Comparison of ENCODE assay signal across 13 cellular contexts in genomic region chr17:55430531-55431228, GRCh38. TPM values are rescaled to one million over a fixed set of nuclear protein-coding genes. Genes with fewer than 3 reads are reported as not detected.
DNase-seq lines count a peak whose midpoint lies in the region; ATAC-seq, FAIRE-seq and TF ChIP-seq lines count a peak whose summit lies in the region.
"Had no signal": no experiment of that assay in that cellular context is flagged by ENCODE, and none has a peak within 500 bp of the region (broad histone marks: within the 10 kb centered on the region; RNA-seq: fewer than 3 reads in every experiment).

No MANE protein-coding gene starts in this region.

- SMC1A ChIA-PET in GM12878 (lab: Charles Lee; ENCODE audit: uncharacterized antibody, unreplicated experiment) = interaction anchor here (0.7 to 17.7 kb wide), 8 partner anchors 9 to 74 kb away, joined by 3 to 359 read pairs (median 4); partner anchors contain the start of gene MMD

- CTCF ChIA-PET in A549 (lab: Yijun Ruan, JAX) (interaction anchor here (0.5 to 1.7 kb wide), 5 partner anchors 10 to 147 kb away, joined by 3 to 4 read pairs (median 3); no protein-coding TSS in a partner anchor), IMR-90 (lab: Yijun Ruan, JAX) (interaction anchor here (1.0 kb wide), 1 partner anchor 45 kb away, joined by 3 read pairs; no protein-coding TSS in a partner anchor), GM12878 (lab: Yijun Ruan, JAX) (no interaction called here), Calu3 (lab: Charles Lee) (interaction anchor here (0.7 kb wide), 1 partner anchor 45 kb away, joined by 3 read pairs; no protein-coding TSS in a partner anchor)

- intact Hi-C loops in IMR-90 (cut with micrococcal nuclease) = no loop called here
- intact Hi-C loops in GM12878 (cut with micrococcal nuclease; ENCODE audit: unreplicated experiment) = no loop called here
- intact Hi-C loops in mucosa of descending colon (cut with DNase I, micrococcal nuclease) = no loop called here
- intact Hi-C loops in Calu3 (cut with micrococcal nuclease; ENCODE audit: unreplicated experiment) = loop anchor here (5.0 kb wide), 1 partner anchor 67 kb away; no protein-coding TSS in a partner anchor

- in situ Hi-C loops in IMR-90 (cut with MboI; ENCODE audit: low sequenced_read_pairs) = no loop called here
- in situ Hi-C loops in GM12878 (cut with MboI) = no loop called here

- H3K9me1 ChIP-seq in IMR-90 (ENCODE audit: insufficient read depth, low read length) = peaks cover 4% of the 10 kb centered on the region; the same call in 1 of the 2 replicates

- H3K9ac ChIP-seq in IMR-90 (ENCODE audit: low read depth, low read length) (no peak overlapping the region), GM12878 (ENCODE audit: control insufficient read depth, insufficient read depth, low read length) (no peak overlapping the region)

- H4K20me1 ChIP-seq in IMR-90 (ENCODE audit: insufficient read depth, low read length) (peaks cover 4% of the 10 kb centered on the region; the same call in 1 of the 2 replicates), GM12878 (ENCODE audit: control insufficient read depth, insufficient read depth) (no peaks in the 10 kb centered on the region)

- H3K27ac Mint-ChIP-seq in Calu3 (ENCODE audit: unreplicated experiment) = no peak overlapping the region

- no peak overlapping the region; the same call in 1 of the 2 replicates for H3K18ac ChIP-seq in IMR-90 (ENCODE audit: low read depth, low read length)

- FAIRE-seq in A549 (lab: Jason Lieb, UNC) (no peak), GM12878 (lab: Jason Lieb, UNC) (no peak)
- FAIRE-seq: colon had no signal

- no peak overlapping the region for H4K91ac ChIP-seq in IMR-90 (ENCODE audit: insufficient read depth, low read depth, low read length)

- ATAC-seq in A549 (no peak), IMR-90 (ENCODE audit: low read depth) (no peak), GM12878 (no peak), mucosa of descending colon (peak; percentile 29), GM18907 (IDR thresholded peaks at IDR 0.05; ENCODE audit: unreplicated experiment) (no peak)

- H3K56ac ChIP-seq in IMR-90 (ENCODE audit: extremely low read depth, insufficient read depth, low read length) = no peak overlapping the region

- TF ChIP-seq POLR2A in A549 (IDR thresholded peaks at IDR 0.05; ENCODE audit: low read length) = no peak
- no peak for TF ChIP-seq POLR2A in IMR-90 (IDR thresholded peaks at IDR 0.05; ENCODE audit: low read depth, low read length)
- TF ChIP-seq POLR2A in GM12878 (IDR thresholded peaks at IDR 0.05; ENCODE audit: low read depth, low read length) = no peak

- H3K9me3 ChIP-seq in A549 (no peaks in the 10 kb centered on the region), IMR-90 (ENCODE audit: control insufficient read depth, insufficient read depth, low read length) (no peaks in the 10 kb centered on the region), GM12878 (replicated peaks; ENCODE audit: control insufficient read depth, insufficient read depth, low read length) (no peaks in the 10 kb centered on the region), mucosa of descending colon (no peaks in the 10 kb centered on the region)
- H3K9me3 ChIP-seq: MG63 had no signal

- H4K8ac ChIP-seq in IMR-90 (ENCODE audit: low read depth in 2 of 2, low read length in 2 of 2) = no peak overlapping the region

- peak in 1 of 2 experiments; percentile 50 for DNase-seq in A549 (ENCODE audit: low read depth in 1 of 2, low spot score in 1 of 2)
- no peak for DNase-seq in IMR-90
- no peak for DNase-seq in GM12878 (ENCODE audit: low read depth, low spot score)
- DNase-seq in mucosa of descending colon = peak in 1 of 3 donors; percentile 25
- DNase-seq in cerebellar nuclear complex (lab: John Stamatoyannopoulos, UW) = no peak
- DNase-seq in Calu3 = no peak
- DNase-seq in islet precursor cell = no peak
- DNase-seq: MG63, naive B cell, NCI-H345, SHP77 treated with DMSO at 0.1 percent for 48 hours had no signal

- H2BK20ac ChIP-seq in IMR-90 (ENCODE audit: low read depth, low read length) = no peak overlapping the region

- no peak overlapping the region for H2AK9ac ChIP-seq in IMR-90 (replicated peaks; ENCODE audit: low read depth, low read length, poor library complexity)

- H3K27me3 ChIP-seq in IMR-90 (ENCODE audit: control insufficient read depth, insufficient read depth, low read length) = no peaks in the 10 kb centered on the region
- no peaks in the 10 kb centered on the region for H3K27me3 ChIP-seq in GM12878 (replicated peaks in 1 of 2; ENCODE audit: control insufficient read depth in 2 of 2, insufficient read depth in 2 of 2, low read length in 1 of 2)

- no peaks in the 10 kb centered on the region for H3K36me3 ChIP-seq in IMR-90 (ENCODE audit: control insufficient read depth, insufficient read depth, low read length)
- H3K36me3 ChIP-seq in GM12878 (ENCODE audit: control insufficient read depth in 2 of 2, insufficient read depth in 2 of 2, low read length in 1 of 2) = no peaks in the 10 kb centered on the region
- H3K36me3 ChIP-seq in mucosa of descending colon (ENCODE audit: low read depth) = no peaks in the 10 kb centered on the region
- H3K36me3 ChIP-seq: MG63 had no signal

- TF ChIP-seq EP300 in A549 (IDR thresholded peaks at IDR 0.05) (no peak), GM12878 (IDR thresholded peaks at IDR 0.05; ENCODE audit: borderline replicate concordance in 1 of 2, control insufficient read depth in 1 of 2, low read depth in 2 of 2, low read length in 2 of 2) (no peak)

- WGBS in A549 (ENCODE audit: missing lambda C conversion rate) = 66% methylated on average over 4 of the region's 4 CpGs
- 100% methylated on average over 1 of the region's 4 CpGs; no CpG with 5 or more reads in 1 of the 2 experiments for WGBS in IMR-90 (ENCODE audit: extremely low coverage in 2 of 2, insufficient read length in 1 of 2), 2 experiments
- WGBS in GM12878 (ENCODE audit: insufficient coverage, insufficient replicate concordance, low lambda C conversion rate, missing lambda C conversion rate) = 95% methylated on average over 4 of the region's 4 CpGs

- no peaks in the 10 kb centered on the region for H3K79me2 ChIP-seq in GM12878 (ENCODE audit: control insufficient read depth, insufficient read depth, low read length)

- no peaks in the 10 kb centered on the region for H3K36me3 Mint-ChIP-seq in Calu3 (ENCODE audit: insufficient read depth, unreplicated experiment)
- H3K36me3 Mint-ChIP-seq: naive B cell had no signal

- H3K4me3 Mint-ChIP-seq in Calu3 (ENCODE audit: low read depth, unreplicated experiment) = no peak overlapping the region
- H3K4me3 Mint-ChIP-seq: naive B cell had no signal

- no peak overlapping the region for H2AK5ac ChIP-seq in IMR-90 (ENCODE audit: low read depth, low read length)

- H3K27ac ChIP-seq in A549 (peak overlapping the region; percentile 40 to 86), IMR-90 (ENCODE audit: insufficient read depth, low read length) (no peak overlapping the region), GM12878 (ENCODE audit: control insufficient read depth, insufficient read depth) (peak overlapping the region; percentile 30; the same call in 1 of the 2 replicates)

- H3K4me1 Mint-ChIP-seq in Calu3 (ENCODE audit: low read depth, unreplicated experiment) = peaks cover 42% of the 10 kb centered on the region

- no peaks in the 10 kb centered on the region for H3K27me3 Mint-ChIP-seq in Calu3 (ENCODE audit: unreplicated experiment)

- H3K4me3 ChIP-seq in A549 (no peak overlapping the region), IMR-90 (ENCODE audit: insufficient read depth, low read depth, low read length) (no peak overlapping the region), GM12878 (no peak overlapping the region), mucosa of descending colon (no peak overlapping the region)
- H3K4me3 ChIP-seq: MG63 had no signal

- no peak for TF ChIP-seq RAD21 in A549 (conservative IDR thresholded peaks at IDR 0.05 in 1 of 2, IDR thresholded peaks at IDR 0.05 in 1 of 2)
- TF ChIP-seq RAD21 in IMR-90 (IDR thresholded peaks at IDR 0.05; ENCODE audit: low read length) = no peak
- no peak for TF ChIP-seq RAD21 in GM12878 (IDR thresholded peaks at IDR 0.05; ENCODE audit: insufficient read depth, low read depth, low read length)

- no peak overlapping the region for H2AFZ ChIP-seq in IMR-90 (replicated peaks; ENCODE audit: low read length, poor library complexity)
- no peak overlapping the region; the same call in 1 of the 2 replicates for H2AFZ ChIP-seq in GM12878 (ENCODE audit: control insufficient read depth, low read depth, low read length)

- H3K4me2 ChIP-seq in A549 (peak overlapping the region; percentile 32), IMR-90 (ENCODE audit: low read depth, low read length) (no peak overlapping the region), GM12878 (ENCODE audit: control insufficient read depth, insufficient read depth) (no peak overlapping the region)

- H3K23ac ChIP-seq in IMR-90 (ENCODE audit: low read depth, low read length) = no peak overlapping the region

- H3K79me1 ChIP-seq in IMR-90 (ENCODE audit: low read depth in 1 of 2, low read length in 2 of 2) = no peaks in the 10 kb centered on the region

- no peak for TF ChIP-seq CTCF in A549 (IDR thresholded peaks at IDR 0.05)
- no peak for TF ChIP-seq CTCF in IMR-90 (conservative IDR thresholded peaks at IDR 0.05; ENCODE audit: low read depth, low read length)
- no peak for TF ChIP-seq CTCF in GM12878 (IDR thresholded peaks at IDR 0.05 in 2 of 3, conservative IDR thresholded peaks at IDR 0.05 in 1 of 3; ENCODE audit: control insufficient read depth in 2 of 3, extremely low read depth in 1 of 3, insufficient read depth in 1 of 3, low read depth in 3 of 3, low read length in 3 of 3)
- no peak for TF ChIP-seq CTCF in mucosa of descending colon (IDR thresholded peaks at IDR 0.05)
- TF ChIP-seq CTCF in Calu3 (IDR thresholded peaks at IDR 0.05; ENCODE audit: unreplicated experiment) = no peak

- no peak overlapping the region for H2BK120ac ChIP-seq in IMR-90 (ENCODE audit: low read depth, low read length)

- no peaks in the 10 kb centered on the region for H3K9me3 Mint-ChIP-seq in Calu3 (ENCODE audit: low read depth, unreplicated experiment)

- H2BK15ac ChIP-seq in IMR-90 (ENCODE audit: low read depth, low read length) = no peak overlapping the region

- POLR2A ChIA-PET in A549 (lab: Yijun Ruan, JAX) (interaction anchor here (0.9 kb wide), 1 partner anchor 9 kb away, joined by 3 read pairs; the partner anchor contains the start of gene MMD), IMR-90 (lab: Charles Lee; ENCODE audit: unreplicated experiment) (no interaction called here), GM12878 (lab: Charles Lee) (interaction anchor here (2.5 to 3.5 kb wide), 2 partner anchors 11 to 15 kb away, joined by 6 to 19 read pairs; partner anchors contain the start of gene MMD)

- peaks cover 56% of the 10 kb centered on the region for H3K4me1 ChIP-seq in A549
- H3K4me1 ChIP-seq in IMR-90 (ENCODE audit: control insufficient read depth, insufficient read depth, low read length) = peaks cover 20% of the 10 kb centered on the region
- H3K4me1 ChIP-seq in GM12878 (ENCODE audit: control insufficient read depth, insufficient read depth, low read length) = peaks cover 34% of the 10 kb centered on the region
- peaks cover 25% of the 10 kb centered on the region for H3K4me1 ChIP-seq in mucosa of descending colon (ENCODE audit: low read depth)

- no peak overlapping the region for H2BK5ac ChIP-seq in IMR-90 (ENCODE audit: low read depth, low read length, poor library complexity, severe bottlenecking)

- no peak overlapping the region for H4K5ac ChIP-seq in IMR-90 (ENCODE audit: low read depth, low read length)

- H3K4ac ChIP-seq in IMR-90 (ENCODE audit: low read depth, low read length) = peak overlapping the region; percentile 27; the same call in 1 of the 2 replicates

- dilution Hi-C loops in IMR-90 (cut with HindIII; ENCODE audit: low sequenced_read_pairs, unreplicated experiment) = no loop called here

- RAD21 ChIA-PET in GM12878 (lab: Charles Lee; ENCODE audit: unreplicated experiment) = no interaction called here

- BruUV-seq in IMR-90 (replicated peaks; lab: Mats Ljungman, UMichigan) (no TSS peak), GM12878 (replicated peaks; lab: Mats Ljungman, UMichigan) (no TSS peak), Calu3 (replicated peaks; lab: Mats Ljungman, UMichigan) (no TSS peak)

- no peak overlapping the region for H3K14ac ChIP-seq in IMR-90 (replicated peaks; ENCODE audit: low read depth, low read length)

RNA-seq across cellular contexts. Expression of gene MMD, which starts 9.0 kb away (rescaled TPM):
- polyA plus RNA-seq in A549 (2011; rRNA removed) (50.9 and 54.7 TPM in 2 replicates), A549 (2017; fragmentation: RNase III; extraction: RNeasy Plus Mini Kit Qiagen cat#74134 plus additional on column Dnase treatment) (16.9 to 25.9 TPM (median 22.5 TPM) in 3 replicates), IMR-90 (2012; rRNA removed) (5.7 and 6.3 TPM in 2 replicates), GM12878 (2011; rRNA removed) (46.7 and 53.5 TPM in 2 replicates), GM12878 (2014; fragmentation: Illumina TruSeq; extraction: Trizol) (22.1 and 29.2 TPM in 2 replicates), GM12878 (2014; fragmentation: Nextera tagmentation; extraction: Ambion mirVana) (10 to 100 TPM in 1 of 2 experiments, 1 to 10 TPM in 1; 8.0 to 12.1 TPM), GM12878 (2014; rRNA removed) (20.3 and 22.8 TPM in 2 replicates), GM12878 (2016; fragmentation: Nextera tagmentation; extraction: Ambion mirVana) (10 to 100 TPM; 23.0 to 24.0 TPM)
- polyA plus RNA-seq in A549 (2012; cell fraction: cytosol; rRNA removed) = 15.3 and 22.2 TPM in 2 replicates
- polyA plus RNA-seq in A549 (2012; cell fraction: nucleus; rRNA removed) = 8.6 and 12.5 TPM in 2 replicates
- 24.2 and 38.4 TPM in 2 replicates for polyA minus RNA-seq in A549 (2011; rRNA and poly(A)+ RNA removed)
- total RNA-seq in IMR-90 (2012; rRNA removed) (7.0 and 11.9 TPM in 2 replicates), GM12878 (2014; rRNA removed) (22.6 and 28.8 TPM in 2 replicates), GM12878 (2014; rRNA removed; fragmentation: Illumina TruSeq; extraction: Trizol) (18.6 and 20.6 TPM in 2 replicates), GM12878 (2021) (24.2 and 25.2 TPM in 2 replicates), mucosa of descending colon (10 to 100 TPM; 10.3 to 22.8 (median 14.7) TPM), Calu3 (2022) (10.2 and 19.2 TPM in 2 replicates)
- 2.9 and 5.0 TPM in 2 replicates for polyA plus RNA-seq in IMR-90 (2012; cell fraction: cytosol; rRNA removed)
- 3.4 and 4.4 TPM in 2 replicates for polyA plus RNA-seq in IMR-90 (2012; cell fraction: nucleus; rRNA removed; ENCODE audit: low replicate concordance)
- total RNA-seq in GM12878 (2013; cell fraction: nucleolus; rRNA removed) = 88.8 and 95.5 TPM in 2 replicates
- polyA plus RNA-seq in GM12878 (2011; ENCODE audit: low read depth) = 5.1 TPM
- polyA plus RNA-seq in GM12878 (2011; cell fraction: cytosol; rRNA removed) = 19.0 and 23.0 TPM in 2 replicates
- polyA plus RNA-seq in GM12878 (2011; cell fraction: nucleus; rRNA removed) = 23.6 and 27.5 TPM in 2 replicates
- 9.9 and 10.8 TPM in 2 replicates for polyA plus RNA-seq in GM12878 (2012)
- polyA minus RNA-seq in GM12878 (2011; rRNA and poly(A)+ RNA removed) = 22.3 and 29.7 TPM in 2 replicates
- 10.5 and 12.4 TPM in 2 replicates for polyA minus RNA-seq in GM12878 (2011; cell fraction: cytosol; rRNA and poly(A)+ RNA removed)
- 27.1 and 30.5 TPM in 2 replicates for polyA minus RNA-seq in GM12878 (2011; cell fraction: nucleus; rRNA and poly(A)+ RNA removed)
